In genomic region chr11:3021125-3021524, GRCh38 we compare ENCODE assay signal across 8 cellular contexts.
DNase-seq lines count a peak whose midpoint lies in the region; ATAC-seq lines count a peak whose summit lies in the region.

No MANE protein-coding gene starts in this region.

- DNase-seq in 8988T (peak; percentile 75), DMS153 treated with DMSO at 0.1 percent for 48 hours (lab: John Stamatoyannopoulos, UW; ENCODE audit: unreplicated experiment) (peak; percentile 45), NCI-H2196 (lab: John Stamatoyannopoulos, UW; ENCODE audit: unreplicated experiment) (peak; percentile 89), astrocyte of the hippocampus (ENCODE audit: low read depth, low spot score) (peak; percentile 70), inferior parietal cortex (ENCODE audit: extremely low spot score) (peak; percentile 60), NCI-H524 treated with DMSO at 0.1 percent for 48 hours (lab: John Stamatoyannopoulos, UW) (no peak)

- ATAC-seq in HG03442 (IDR thresholded peaks at IDR 0.05; ENCODE audit: unreplicated experiment), result no peak
- ATAC-seq in HG03196 (IDR thresholded peaks at IDR 0.05; ENCODE audit: unreplicated experiment), result no peak
